In genomic region chr2:72378737-72379346, GRCh38 we compare ENCODE assay signal across 20 cellular contexts.
"Had no signal": no experiment of that assay in that cellular context is flagged by ENCODE, and none has a peak within 500 bp of the region (broad histone marks: within the 10 kb centered on the region; RNA-seq: fewer than 3 reads in every experiment).

No MANE protein-coding gene starts in this region.

- H3K9me3 ChIP-seq: body of pancreas, tibial artery had no signal

- H3K27ac ChIP-seq: body of pancreas, coronary artery, tibial artery, WERI-Rb-1 had no signal

- H3K36me3 ChIP-seq: WERI-Rb-1 had no signal

- H3K4me1 ChIP-seq: body of pancreas, tibial artery had no signal

- H3K27me3 ChIP-seq: body of pancreas, tibial artery had no signal

- FAIRE-seq: urothelium cell line had no signal

- DNase-seq: activated CD4-positive, alpha-beta memory T cell treated with anti-CD3 and anti-CD28 coated beads for 36 hours; activated CD4-positive, alpha-beta T cell treated with anti-CD3 and anti-CD28 coated beads for 36 hours; activated gamma-delta T cell; activated T-cell treated with anti-CD3 and anti-CD28 coated beads, Interleukin-2, amount 50 U/mL, for 24 hours; amniotic stem cell; body of pancreas; central memory CD4-positive, alpha-beta T cell; effector CD4-positive, alpha-beta T cell; islet precursor cell; mesenchymal stem cell; posterior cingulate gyrus; stimulated activated CD4-positive, alpha-beta T cell treated with anti-CD3 and anti-CD28 coated beads, Interleukin-4, amount 100 ng/mL, for 1 hour; stimulated activated naive B cell treated with anti-CD40 and anti-IgM and Interleukin-4, amounts not matched to agents 10 μg/mL and 1 μg/mL and 100 μg/mL, for 72 hours; T-helper 17 cell; tibial artery; WERI-Rb-1 had no signal

- H3K4me3 ChIP-seq: body of pancreas, coronary artery, tibial artery had no signal

- ATAC-seq: activated CD4-positive, alpha-beta T cell treated with anti-CD3 and anti-CD28 coated beads for 36 hours; body of pancreas; left lobe of liver; natural killer cell treated with Interleukin-12 subunit alpha and Interleukin-12 subunit beta and Interleukin-15 and Interleukin-18, amount 100 ng/mL, for 72 hours; stimulated activated naive B cell treated with anti-CD40 and anti-IgM and Interleukin-4, amounts not matched to agents 10 μg/mL and 1 μg/mL and 100 μg/mL, for 72 hours; T-helper 17 cell had no signal
